In the genomic region with DNA sequence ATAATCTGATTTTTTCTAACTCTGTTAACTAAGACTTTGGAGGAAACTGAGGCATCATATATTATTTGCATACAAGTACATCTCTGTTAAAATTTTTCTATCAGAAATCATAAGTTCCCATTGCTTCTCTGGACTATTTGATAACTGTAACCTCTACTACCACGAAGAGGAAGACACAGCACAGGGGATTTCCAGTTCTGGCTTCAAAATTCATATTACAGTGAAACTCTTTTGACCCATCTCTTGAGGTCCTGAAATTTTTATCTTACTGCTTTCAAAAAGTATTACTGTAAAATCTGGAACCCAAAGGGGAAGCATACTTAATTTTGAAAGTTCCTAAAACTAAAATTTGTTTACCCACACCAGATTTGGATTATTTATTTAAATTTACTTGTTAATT, we compare ENCODE assay signal across 10 cellular contexts. TPM values are rescaled to one million over a fixed set of nuclear protein-coding genes. Genes with fewer than 3 reads are reported as not detected.
DNase-seq lines count a peak whose midpoint lies in the region; ATAC-seq lines count a peak whose summit lies in the region.
"Had no signal": no experiment of that assay in that cellular context is flagged by ENCODE, and none has a peak within 500 bp of the region (broad histone marks: within the 10 kb centered on the region; RNA-seq: fewer than 3 reads in every experiment).

No MANE protein-coding gene starts in this region.

- DNase-seq in activated CD4-positive, alpha-beta memory T cell treated with anti-CD3 and anti-CD28 coated beads, Interleukin-2, amount 10 ng/mL, durations not matched to agents 7 days and 5 days = no peak
- no peak for DNase-seq in activated CD4-positive, alpha-beta memory T cell treated with anti-CD3 and anti-CD28 coated beads for 36 hours
- DNase-seq in activated T-helper 2 cell treated with anti-CD3 and anti-CD28 coated beads, Interferon-gamma antibody, Interleukin-2, Interleukin-4, amounts not matched to agents 10 μg/mL and 5 μg/mL and 100 μg/mL, durations not matched to agents 14 hours and 24 hours and 36 hours (ENCODE audit: low spot score) = no peak
- no peak for DNase-seq in retina
- DNase-seq: activated gamma-delta T cell, NCI-H1048 had no signal

- intact Hi-C loops in activated CD4-positive, alpha-beta memory T cell treated with anti-CD3 and anti-CD28 coated beads for 36 hours (cut with micrococcal nuclease) = loop anchor here (5.0 kb wide), 1 partner anchor 378 kb away; a partner anchor contains a TSS
- intact Hi-C loops in activated T-helper 2 cell treated with anti-CD3 and anti-CD28 coated beads, Interferon-gamma antibody, Interleukin-2, Interleukin-4, amounts not matched to agents 10 μg/mL and 5 μg/mL and 100 μg/mL, durations not matched to agents 14 hours and 24 hours and 36 hours (cut with micrococcal nuclease) = no loop called here

- H3K4me1 ChIP-seq in skeletal muscle tissue (ENCODE audit: control insufficient read depth in 3 of 3, insufficient read depth in 3 of 3, low read length in 3 of 3) = peaks cover 0 to 7% (median 4%) of the 10 kb centered on the region in 3 donors

- ATAC-seq in GM19463 (IDR thresholded peaks at IDR 0.05; ENCODE audit: unreplicated experiment) (peak; percentile 8), HG03342 (IDR thresholded peaks at IDR 0.05; ENCODE audit: unreplicated experiment) (no peak), GM18867 (IDR thresholded peaks at IDR 0.05; ENCODE audit: unreplicated experiment) (no peak)

- peak overlapping the region; percentile 90 for H3K4me3 Mint-ChIP-seq in activated CD4-positive, alpha-beta memory T cell treated with anti-CD3 and anti-CD28 coated beads, Interleukin-2, amount 10 ng/mL, durations not matched to agents 7 days and 5 days
- no peak overlapping the region for H3K4me3 Mint-ChIP-seq in activated CD4-positive, alpha-beta memory T cell treated with anti-CD3 and anti-CD28 coated beads for 36 hours
- H3K4me3 Mint-ChIP-seq in activated T-helper 2 cell treated with anti-CD3 and anti-CD28 coated beads, Interferon-gamma antibody, Interleukin-2, Interleukin-4, amounts not matched to agents 10 μg/mL and 5 μg/mL and 100 μg/mL, durations not matched to agents 14 hours and 24 hours and 36 hours (ENCODE audit: low read depth) = peak overlapping the region; percentile 46

- no peaks in the 10 kb centered on the region for H3K36me3 ChIP-seq in skeletal muscle tissue (ENCODE audit: control insufficient read depth in 3 of 3, insufficient read depth in 3 of 3, low read length in 3 of 3)

- no peaks in the 10 kb centered on the region for H3K27me3 ChIP-seq in skeletal muscle tissue (ENCODE audit: control insufficient read depth in 3 of 3, insufficient read depth in 3 of 3, low read length in 3 of 3)

- H3K27ac ChIP-seq in skeletal muscle tissue (ENCODE audit: low read depth, low read length) = peak overlapping the region; percentile 92

- H3K9me3 ChIP-seq in skeletal muscle tissue (ENCODE audit: control insufficient read depth in 3 of 3, low read length in 3 of 3) = no peaks in the 10 kb centered on the region

- no peak overlapping the region for H3K4me3 ChIP-seq in skeletal muscle tissue (ENCODE audit: low read length in 3 of 3)

- H3K9me3 Mint-ChIP-seq in activated CD4-positive, alpha-beta memory T cell treated with anti-CD3 and anti-CD28 coated beads, Interleukin-2, amount 10 ng/mL, durations not matched to agents 7 days and 5 days = no peaks in the 10 kb centered on the region
- no peaks in the 10 kb centered on the region for H3K9me3 Mint-ChIP-seq in activated CD4-positive, alpha-beta memory T cell treated with anti-CD3 and anti-CD28 coated beads for 36 hours
- H3K9me3 Mint-ChIP-seq in activated T-helper 2 cell treated with anti-CD3 and anti-CD28 coated beads, Interferon-gamma antibody, Interleukin-2, Interleukin-4, amounts not matched to agents 10 μg/mL and 5 μg/mL and 100 μg/mL, durations not matched to agents 14 hours and 24 hours and 36 hours = no peaks in the 10 kb centered on the region

- peaks cover 74% of the 10 kb centered on the region for H3K36me3 Mint-ChIP-seq in activated CD4-positive, alpha-beta memory T cell treated with anti-CD3 and anti-CD28 coated beads, Interleukin-2, amount 10 ng/mL, durations not matched to agents 7 days and 5 days (ENCODE audit: low read depth)
- H3K36me3 Mint-ChIP-seq in activated CD4-positive, alpha-beta memory T cell treated with anti-CD3 and anti-CD28 coated beads for 36 hours = peaks cover 18% of the 10 kb centered on the region
- peaks cover 47% of the 10 kb centered on the region for H3K36me3 Mint-ChIP-seq in activated T-helper 2 cell treated with anti-CD3 and anti-CD28 coated beads, Interferon-gamma antibody, Interleukin-2, Interleukin-4, amounts not matched to agents 10 μg/mL and 5 μg/mL and 100 μg/mL, durations not matched to agents 14 hours and 24 hours and 36 hours (ENCODE audit: low read depth)

- H3K4me1 Mint-ChIP-seq in activated CD4-positive, alpha-beta memory T cell treated with anti-CD3 and anti-CD28 coated beads, Interleukin-2, amount 10 ng/mL, durations not matched to agents 7 days and 5 days = peaks cover 62% of the 10 kb centered on the region
- H3K4me1 Mint-ChIP-seq in activated CD4-positive, alpha-beta memory T cell treated with anti-CD3 and anti-CD28 coated beads for 36 hours (ENCODE audit: low read depth) = peaks cover 44% of the 10 kb centered on the region
- H3K4me1 Mint-ChIP-seq in activated T-helper 2 cell treated with anti-CD3 and anti-CD28 coated beads, Interferon-gamma antibody, Interleukin-2, Interleukin-4, amounts not matched to agents 10 μg/mL and 5 μg/mL and 100 μg/mL, durations not matched to agents 14 hours and 24 hours and 36 hours (ENCODE audit: low read depth) = peaks cover 56% of the 10 kb centered on the region

- POLR2A ChIA-PET in activated CD4-positive, alpha-beta memory T cell treated with anti-CD3 and anti-CD28 coated beads, Interleukin-2, amount 10 ng/mL, durations not matched to agents 7 days and 5 days (lab: Charles Lee) = interaction anchor here (1.3 kb wide), 1 partner anchor 21 kb away, joined by 3 read pairs; no protein-coding TSS in a partner anchor
- POLR2A ChIA-PET in activated CD4-positive, alpha-beta memory T cell treated with anti-CD3 and anti-CD28 coated beads for 36 hours (lab: Charles Lee) = no interaction called here

- CTCF ChIA-PET in activated CD4-positive, alpha-beta memory T cell treated with anti-CD3 and anti-CD28 coated beads, Interleukin-2, amount 10 ng/mL, durations not matched to agents 7 days and 5 days (lab: Charles Lee) = interaction anchor here (0.9 kb wide), 1 partner anchor 37 kb away, joined by 3 read pairs; no protein-coding TSS in a partner anchor
- CTCF ChIA-PET in activated CD4-positive, alpha-beta memory T cell treated with anti-CD3 and anti-CD28 coated beads for 36 hours (lab: Charles Lee) = no interaction called here

- H3K9ac ChIP-seq in skeletal muscle tissue (ENCODE audit: low read depth in 1 of 3, low read length in 3 of 3) = no peak overlapping the region

- H3K27me3 Mint-ChIP-seq in activated CD4-positive, alpha-beta memory T cell treated with anti-CD3 and anti-CD28 coated beads, Interleukin-2, amount 10 ng/mL, durations not matched to agents 7 days and 5 days = no peaks in the 10 kb centered on the region
- no peaks in the 10 kb centered on the region for H3K27me3 Mint-ChIP-seq in activated CD4-positive, alpha-beta memory T cell treated with anti-CD3 and anti-CD28 coated beads for 36 hours
- H3K27me3 Mint-ChIP-seq in activated T-helper 2 cell treated with anti-CD3 and anti-CD28 coated beads, Interferon-gamma antibody, Interleukin-2, Interleukin-4, amounts not matched to agents 10 μg/mL and 5 μg/mL and 100 μg/mL, durations not matched to agents 14 hours and 24 hours and 36 hours (ENCODE audit: low read depth) = no peaks in the 10 kb centered on the region

- peak overlapping the region; percentile 17 for H3K27ac Mint-ChIP-seq in activated CD4-positive, alpha-beta memory T cell treated with anti-CD3 and anti-CD28 coated beads, Interleukin-2, amount 10 ng/mL, durations not matched to agents 7 days and 5 days
- H3K27ac Mint-ChIP-seq in activated CD4-positive, alpha-beta memory T cell treated with anti-CD3 and anti-CD28 coated beads for 36 hours = no peak overlapping the region
- H3K27ac Mint-ChIP-seq in activated T-helper 2 cell treated with anti-CD3 and anti-CD28 coated beads, Interferon-gamma antibody, Interleukin-2, Interleukin-4, amounts not matched to agents 10 μg/mL and 5 μg/mL and 100 μg/mL, durations not matched to agents 14 hours and 24 hours and 36 hours = no peak overlapping the region

RNA-seq across cellular contexts. Expression of a gene that starts 4.2 kb away (rescaled TPM):
- 100 to 1,000 TPM; 208 to 218 TPM for total RNA-seq in activated CD4-positive, alpha-beta memory T cell treated with anti-CD3 and anti-CD28 coated beads, Interleukin-2, amount 10 ng/mL, durations not matched to agents 7 days and 5 days
- 10 to 100 TPM; 65.8 to 69.0 TPM for total RNA-seq in activated CD4-positive, alpha-beta memory T cell treated with anti-CD3 and anti-CD28 coated beads for 36 hours
- total RNA-seq in activated T-helper 2 cell treated with anti-CD3 and anti-CD28 coated beads, Interferon-gamma antibody, Interleukin-2, Interleukin-4, amounts not matched to agents 10 μg/mL and 5 μg/mL and 100 μg/mL, durations not matched to agents 14 hours and 24 hours and 36 hours = 54.0 and 65.1 TPM in 2 replicates
- 12.0 TPM for total RNA-seq in skeletal muscle tissue
